8 cellular contexts compared by ENCODE assay signal in genomic region chr5:81749186-81749561, GRCh38. TPM values are rescaled to one million over a fixed set of nuclear protein-coding genes. Genes with fewer than 3 reads are reported as not detected.
DNase-seq lines count a peak whose midpoint lies in the region; ATAC-seq and TF ChIP-seq lines count a peak whose summit lies in the region.

No MANE protein-coding gene starts in this region.

- no peaks in the 10 kb centered on the region for H3K9me3 Mint-ChIP-seq in activated CD8-positive, alpha-beta memory T cell treated with anti-CD3 and anti-CD28 coated beads, Interleukin-2, amount 10 ng/mL, durations not matched to agents 7 days and 5 days (ENCODE audit: low read depth)

- H3K4me3 Mint-ChIP-seq in activated CD8-positive, alpha-beta memory T cell treated with anti-CD3 and anti-CD28 coated beads, Interleukin-2, amount 10 ng/mL, durations not matched to agents 7 days and 5 days, result peak overlapping the region; percentile 84

- TF ChIP-seq CTCF in thoracic aorta (IDR thresholded peaks at IDR 0.05), result no peak

- no peaks in the 10 kb centered on the region for H3K27me3 ChIP-seq in adipocyte (replicated peaks; ENCODE audit: control insufficient read depth, insufficient read depth, low read length)
- no peaks in the 10 kb centered on the region for H3K27me3 ChIP-seq in layer of hippocampus (ENCODE audit: control insufficient read depth, insufficient read depth, low read length)
- no peaks in the 10 kb centered on the region for H3K27me3 ChIP-seq in thoracic aorta (replicated peaks; ENCODE audit: insufficient read depth)

- H3K27me3 Mint-ChIP-seq in activated CD8-positive, alpha-beta memory T cell treated with anti-CD3 and anti-CD28 coated beads, Interleukin-2, amount 10 ng/mL, durations not matched to agents 7 days and 5 days, result peaks cover 29% of the 10 kb centered on the region

- H3K4me1 ChIP-seq in adipocyte (ENCODE audit: control insufficient read depth, insufficient read depth, low read length) (peaks cover 31% of the 10 kb centered on the region), thoracic aorta (ENCODE audit: control insufficient read depth in 1 of 2, low read depth in 2 of 2) (peaks cover 5 to 57% of the 10 kb centered on the region in 2 donors)

- no peaks in the 10 kb centered on the region for H3K9me3 ChIP-seq in adipocyte (ENCODE audit: control insufficient read depth, low read length)
- no peaks in the 10 kb centered on the region for H3K9me3 ChIP-seq in thoracic aorta

- H3K27ac Mint-ChIP-seq in activated CD8-positive, alpha-beta memory T cell treated with anti-CD3 and anti-CD28 coated beads, Interleukin-2, amount 10 ng/mL, durations not matched to agents 7 days and 5 days, result peak overlapping the region; percentile 33

- peak overlapping the region; percentile 87 for H3K9ac ChIP-seq in adipocyte (ENCODE audit: low read length)

- DNase-seq in activated CD8-positive, alpha-beta memory T cell treated with anti-CD3 and anti-CD28 coated beads, Interleukin-2, amount 10 ng/mL, durations not matched to agents 7 days and 5 days, result no peak
- no peak for DNase-seq in activated CD8-positive, alpha-beta memory T cell treated with anti-CD3 and anti-CD28 coated beads, Interleukin-2, amount 50 U/mL, for 4 hours
- peak; percentile 73 for DNase-seq in adipocyte (ENCODE audit: low read depth)
- DNase-seq in thoracic aorta (ENCODE audit: low spot score), result no peak
- DNase-seq in NCI-H1694 (lab: John Stamatoyannopoulos, UW), result no peak
- DNase-seq in HK-2 (ENCODE audit: unreplicated experiment), result no peak
- no peak for DNase-seq in UCSD-AML1 (lab: John Stamatoyannopoulos, UW; ENCODE audit: unreplicated experiment)

- ATAC-seq in activated CD8-positive, alpha-beta memory T cell treated with anti-CD3 and anti-CD28 coated beads, Interleukin-2, amount 10 ng/mL, durations not matched to agents 7 days and 5 days, result no peak
- ATAC-seq in thoracic aorta (ENCODE audit: insufficient number of reproducible peaks, low FRiP score, low read depth), result no peak

- no peaks in the 10 kb centered on the region for H3K36me3 ChIP-seq in adipocyte (ENCODE audit: control insufficient read depth, insufficient read depth, low read length, severe bottlenecking)
- H3K36me3 ChIP-seq in thoracic aorta, result no peaks in the 10 kb centered on the region

- H3K36me3 Mint-ChIP-seq in activated CD8-positive, alpha-beta memory T cell treated with anti-CD3 and anti-CD28 coated beads, Interleukin-2, amount 10 ng/mL, durations not matched to agents 7 days and 5 days, result no peaks in the 10 kb centered on the region

- peak overlapping the region; percentile 83 for H3K4me3 ChIP-seq in adipocyte (ENCODE audit: low read length)
- H3K4me3 ChIP-seq in thoracic aorta, result peak overlapping the region; percentile 96

- H3K27ac ChIP-seq in layer of hippocampus (ENCODE audit: low read depth, low read length), result peak overlapping the region; percentile 31
- H3K27ac ChIP-seq in thoracic aorta, result peak overlapping the region; percentile 58 to 60

- H3K4me1 Mint-ChIP-seq in activated CD8-positive, alpha-beta memory T cell treated with anti-CD3 and anti-CD28 coated beads, Interleukin-2, amount 10 ng/mL, durations not matched to agents 7 days and 5 days, result peaks cover 25% of the 10 kb centered on the region

- CTCF ChIA-PET in activated CD8-positive, alpha-beta memory T cell treated with anti-CD3 and anti-CD28 coated beads, Interleukin-2, amount 10 ng/mL, durations not matched to agents 7 days and 5 days (lab: Charles Lee), result interaction anchor here (0.6 to 0.7 kb wide), 2 partner anchors 323 to 1473 kb away, joined by 3 to 5 read pairs; no protein-coding TSS in a partner anchor

RNA-seq across cellular contexts. Expression of gene SSBP2, which starts 1.7 kb away (rescaled TPM):
- total RNA-seq in activated CD8-positive, alpha-beta memory T cell treated with anti-CD3 and anti-CD28 coated beads, Interleukin-2, amount 10 ng/mL, durations not matched to agents 7 days and 5 days, result 10 to 100 TPM; 13.1 to 21.5 TPM
- total RNA-seq in thoracic aorta, result 10 to 100 TPM; 23.7 to 75.0 TPM
